22 cellular contexts compared by ENCODE assay signal in genomic region chr15:51089041-51089440, GRCh38. TPM values are rescaled to one million over a fixed set of nuclear protein-coding genes. Genes with fewer than 3 reads are reported as not detected.
DNase-seq lines count a peak whose midpoint lies in the region; ATAC-seq and TF ChIP-seq lines count a peak whose summit lies in the region.
"Had no signal": no experiment of that assay in that cellular context is flagged by ENCODE, and none has a peak within 500 bp of the region (broad histone marks: within the 10 kb centered on the region; RNA-seq: fewer than 3 reads in every experiment).

No MANE protein-coding gene starts in this region.

- H3K4me3 ChIP-seq in ACC112 (ENCODE audit: low read depth, low read length) (no peak overlapping the region), coronary artery (no peak overlapping the region), tibial artery (no peak overlapping the region)
- H3K4me3 ChIP-seq: BLaER1 treated with 17β-estradiol and CSF1 and Interleukin-3, amounts not matched to agents 10 nM and 100 nM had no signal

- no peaks in the 10 kb centered on the region for H3K36me3 ChIP-seq in ACC112 (ENCODE audit: insufficient read depth, low read length)
- no peaks in the 10 kb centered on the region for H3K36me3 ChIP-seq in tibial artery
- H3K36me3 ChIP-seq: BE2C; BLaER1 treated with 17β-estradiol and CSF1 and Interleukin-3, amounts not matched to agents 10 nM and 100 nM had no signal

- peaks cover 48% of the 10 kb centered on the region for H3K27me3 Mint-ChIP-seq in WTC11 (ENCODE audit: low read depth)

- H3K9me3 ChIP-seq in tibial artery: no peaks in the 10 kb centered on the region
- H3K9me3 ChIP-seq: BE2C had no signal

- H3K27ac ChIP-seq in ACC112 (ENCODE audit: low read depth, low read length) (peak overlapping the region; percentile 39; the same call in 1 of the 2 replicates), coronary artery (peak overlapping the region; percentile 24 to 98), tibial artery (peak overlapping the region; percentile 68 to 69)
- H3K27ac ChIP-seq: 22Rv1; BLaER1 treated with 17β-estradiol and CSF1 and Interleukin-3, amounts not matched to agents 10 nM and 100 nM had no signal

- no peaks in the 10 kb centered on the region for H3K9me3 Mint-ChIP-seq in WTC11
- H3K9me3 Mint-ChIP-seq: CD4-positive, alpha-beta T cell; CD8-positive, alpha-beta memory T cell had no signal

- intact Hi-C loops in tibial artery (cut with DNase I; ENCODE audit: low total_unique reads): no loop called here

- H3K4me3 Mint-ChIP-seq in WTC11: no peak overlapping the region
- H3K4me3 Mint-ChIP-seq: CD4-positive, alpha-beta T cell; CD8-positive, alpha-beta memory T cell had no signal

- 0 out of 2 replicates have a peak overlapping the region, but pooled peaks have one; percentile 8 for H3K27ac Mint-ChIP-seq in WTC11
- H3K27ac Mint-ChIP-seq: CD14-positive monocyte; CD4-positive, alpha-beta T cell; CD8-positive, alpha-beta memory T cell had no signal

- peaks cover 4% of the 10 kb centered on the region; the same call in 1 of the 2 replicates for H3K36me3 Mint-ChIP-seq in WTC11
- H3K36me3 Mint-ChIP-seq: CD14-positive monocyte had no signal

- no peak for DNase-seq in WTC11 (ENCODE audit: low spot score)
- DNase-seq in coronary artery (ENCODE audit: low spot score): no peak
- no peak for DNase-seq in tibial artery
- no peak for DNase-seq in DMS153 (lab: John Stamatoyannopoulos, UW)
- DNase-seq in stimulated activated naive CD4-positive, alpha-beta T cell treated with Interleukin-2 at 50 U/mL for 16 hours (lab: John Stamatoyannopoulos, UW): no peak
- DNase-seq: ACHN; AML-193; BE2C; CD4-positive, alpha-beta T cell; CD8-positive, alpha-beta memory T cell; DMS 273 treated with DMSO at 0.1 percent for 48 hours; DMS53; DMS79 treated with DMSO at 0.1 percent for 48 hours; GF-D8; H7 had no signal

- H3K27me3 ChIP-seq in ACC112 (ENCODE audit: insufficient read depth, low read length) (no peaks in the 10 kb centered on the region), tibial artery (no peaks in the 10 kb centered on the region)

- H3K4me1 ChIP-seq in ACC112 (ENCODE audit: control insufficient read depth, insufficient read depth, low read length, unreplicated experiment) (peaks cover 54% of the 10 kb centered on the region), tibial artery (peaks cover 0 to 96% (median 40%) of the 10 kb centered on the region in 4 donors)
- H3K4me1 ChIP-seq: BE2C had no signal

- TF ChIP-seq CTCF in WTC11 (IDR thresholded peaks at IDR 0.05) (no peak), coronary artery (IDR thresholded peaks at IDR 0.05) (no peak), tibial artery (IDR thresholded peaks at IDR 0.05) (no peak)

- peaks cover 54% of the 10 kb centered on the region for H3K79me2 ChIP-seq in ACC112 (ENCODE audit: control insufficient read depth, insufficient read depth, low read length, unreplicated experiment)

- CTCF ChIA-PET in WTC11 (lab: Charles Lee): interaction anchor here (0.9 kb wide), 1 partner anchor 44 kb away, joined by 5 read pairs; no protein-coding TSS in a partner anchor

- POLR2A ChIA-PET in WTC11 (lab: Charles Lee): no interaction called here

- no peak overlapping the region for H2AFZ ChIP-seq in ACC112 (ENCODE audit: low read length, unreplicated experiment)

- no peak for ATAC-seq in WTC11
- no peak for ATAC-seq in GM21576 (IDR thresholded peaks at IDR 0.05; ENCODE audit: unreplicated experiment)
- no peak for ATAC-seq in HG03571 (IDR thresholded peaks at IDR 0.05; ENCODE audit: unreplicated experiment)

- peaks cover 37% of the 10 kb centered on the region for H3K4me1 Mint-ChIP-seq in WTC11

TF ChIP-seq in WTC11, 78 proteins besides CTCF, POLR2A, EP300 and RAD21 (continues in another document):
- TF ChIP-seq EMX1 (CRISPR knock-in tag; IDR thresholded peaks at IDR 0.05) (no peak), CBFB (CRISPR knock-in tag; IDR thresholded peaks at IDR 0.05; ENCODE audit: low read depth) (no peak), NR2C2 (CRISPR knock-in tag; IDR thresholded peaks at IDR 0.05) (no peak), ERG (CRISPR knock-in tag; IDR thresholded peaks at IDR 0.05) (no peak), ZNF416 (CRISPR knock-in tag; IDR thresholded peaks at IDR 0.05) (no peak), IRF1 (CRISPR knock-in tag; IDR thresholded peaks at IDR 0.05) (no peak), PREB (CRISPR knock-in tag; IDR thresholded peaks at IDR 0.05; ENCODE audit: borderline replicate concordance) (no peak), IRF2 (CRISPR knock-in tag; IDR thresholded peaks at IDR 0.05; ENCODE audit: borderline replicate concordance, low read depth) (no peak), ZMAT4 (CRISPR knock-in tag; IDR thresholded peaks at IDR 0.05) (no peak), ATF2 (CRISPR knock-in tag; IDR thresholded peaks at IDR 0.05; ENCODE audit: borderline replicate concordance, low read depth) (no peak), ZNF121 (CRISPR knock-in tag; IDR thresholded peaks at IDR 0.05) (no peak), PRRX2 (CRISPR knock-in tag; IDR thresholded peaks at IDR 0.05) (no peak), FOXP4 (CRISPR knock-in tag; IDR thresholded peaks at IDR 0.05) (no peak), GABPB1 (CRISPR knock-in tag; IDR thresholded peaks at IDR 0.05) (no peak), ZNF232 (CRISPR knock-in tag; IDR thresholded peaks at IDR 0.05) (no peak), JAZF1 (CRISPR knock-in tag; IDR thresholded peaks at IDR 0.05) (no peak), NFATC4 (CRISPR knock-in tag; IDR thresholded peaks at IDR 0.05) (no peak), ZBTB21 (CRISPR knock-in tag; IDR thresholded peaks at IDR 0.05; ENCODE audit: borderline replicate concordance) (no peak)

RNA-seq across cellular contexts. Expression of gene TNFAIP8L3, which starts 5.7 kb away (rescaled TPM):
- 0.25 to 0.39 TPM (median 0.34 TPM) in 3 replicates for total RNA-seq in WTC11 (2021)
- total RNA-seq: CD4-positive, alpha-beta T cell; G401 had no signal
